In genomic region chr2:119478188-119479065, GRCh38 we compare ENCODE assay signal across 16 cellular contexts. TPM values are rescaled to one million over a fixed set of nuclear protein-coding genes. Genes with fewer than 3 reads are reported as not detected.
DNase-seq lines count a peak whose midpoint lies in the region; ATAC-seq and TF ChIP-seq lines count a peak whose summit lies in the region.
"Had no signal": no experiment of that assay in that cellular context is flagged by ENCODE, and none has a peak within 500 bp of the region (broad histone marks: within the 10 kb centered on the region; RNA-seq: fewer than 3 reads in every experiment).

No MANE protein-coding gene starts in this region.

- peaks cover 52% of the 10 kb centered on the region for H3K4me1 ChIP-seq in body of pancreas
- H3K4me1 ChIP-seq in mesenchymal stem cell (ENCODE audit: control insufficient read depth, insufficient read depth, low read depth, low read length): peaks cover 31% of the 10 kb centered on the region
- H3K4me1 ChIP-seq in testis: peaks cover 8% of the 10 kb centered on the region

- H3K4me3 ChIP-seq in H7 (ENCODE audit: insufficient read depth, low read depth, low read length): no peak overlapping the region
- H3K4me3 ChIP-seq in body of pancreas: no peak overlapping the region
- no peak overlapping the region for H3K4me3 ChIP-seq in mesenchymal stem cell (ENCODE audit: insufficient read depth in 1 of 2, low read depth in 1 of 2, low read length in 2 of 2)
- H3K4me3 ChIP-seq in testis: no peak overlapping the region
- H3K4me3 ChIP-seq: A549, PC-9 had no signal

- H3K4me2 ChIP-seq in mesenchymal stem cell (ENCODE audit: low read length, poor library complexity, severe bottlenecking): no peak overlapping the region
- H3K4me2 ChIP-seq: A549, PC-9 had no signal

- H3K4ac ChIP-seq in mesenchymal stem cell (ENCODE audit: low read depth in 1 of 2, low read length in 2 of 2): no peak overlapping the region

- H3K27ac ChIP-seq in body of pancreas (peak overlapping the region in 3 of 4 donors; percentile 53 to 59 (median 57)), mesenchymal stem cell (ENCODE audit: low read length, poor library complexity, severe bottlenecking) (no peak overlapping the region), testis (no peak overlapping the region)
- H3K27ac ChIP-seq: A549, PC-9 had no signal

- H3K9me3 ChIP-seq in body of pancreas (no peaks in the 10 kb centered on the region), mesenchymal stem cell (ENCODE audit: control insufficient read depth, low read length) (no peaks in the 10 kb centered on the region), testis (no peaks in the 10 kb centered on the region)
- H3K9me3 ChIP-seq: A549 had no signal

- H2BK120ac ChIP-seq in mesenchymal stem cell (ENCODE audit: low read depth, low read length): no peak overlapping the region

- H2BK12ac ChIP-seq in mesenchymal stem cell (ENCODE audit: low read length in 2 of 2): no peak overlapping the region

- ATAC-seq in body of pancreas: no peak
- no peak for ATAC-seq in stimulated activated effector memory CD8-positive, alpha-beta T cell treated with anti-CD3 and anti-CD28 coated beads, Interleukin-12 subunit alpha, Interleukin-12 subunit beta, amount 100 ng/mL, for 72 hours
- ATAC-seq in GM19463 (IDR thresholded peaks at IDR 0.05; ENCODE audit: unreplicated experiment): no peak
- ATAC-seq: A549, Right ventricle myocardium inferior had no signal

- H3K36me3 Mint-ChIP-seq in stimulated activated effector memory CD8-positive, alpha-beta T cell treated with anti-CD3 and anti-CD28 coated beads, Interleukin-12 subunit alpha, Interleukin-12 subunit beta, amount 100 ng/mL, for 72 hours: no peaks in the 10 kb centered on the region

- H3K36me3 ChIP-seq in H7 (replicated peaks; ENCODE audit: control insufficient read depth, insufficient read depth, low read length) (no peaks in the 10 kb centered on the region), body of pancreas (replicated peaks in 1 of 2; ENCODE audit: insufficient read depth in 1 of 2, low read depth in 2 of 2) (no peaks in the 10 kb centered on the region), mesenchymal stem cell (ENCODE audit: control insufficient read depth in 1 of 2, insufficient read depth in 2 of 2, low read depth in 1 of 2, low read length in 2 of 2) (no peaks in the 10 kb centered on the region), testis (ENCODE audit: low read depth, missing control alignments) (no peaks in the 10 kb centered on the region)

- no peaks in the 10 kb centered on the region for H3K79me1 ChIP-seq in mesenchymal stem cell (replicated peaks; ENCODE audit: low read length, poor library complexity, severe bottlenecking)

- H3K18ac ChIP-seq in mesenchymal stem cell (ENCODE audit: low read depth in 1 of 2, low read length in 2 of 2): no peak overlapping the region

- H3K4me3 Mint-ChIP-seq in stimulated activated effector memory CD8-positive, alpha-beta T cell treated with anti-CD3 and anti-CD28 coated beads, Interleukin-12 subunit alpha, Interleukin-12 subunit beta, amount 100 ng/mL, for 72 hours: no peak overlapping the region

- intact Hi-C loops in body of pancreas (cut with DNase I): no loop called here
- intact Hi-C loops in testis (cut with DNase I; ENCODE audit: low total_unique reads): no loop called here

- H2BK5ac ChIP-seq in mesenchymal stem cell (ENCODE audit: low read depth, low read length, poor library complexity, severe bottlenecking): no peak overlapping the region

- H2BK15ac ChIP-seq in mesenchymal stem cell (ENCODE audit: low read depth, poor library complexity, severe bottlenecking): no peak overlapping the region

- H2AK5ac ChIP-seq in mesenchymal stem cell (ENCODE audit: low read length, severe bottlenecking): peak overlapping the region; percentile 21

- 73 to 74% methylated on average over 10 to 13 of the region's 13 CpGs for WGBS in body of pancreas, 2 donors
- WGBS in mesenchymal stem cell: 85% methylated on average over 13 of the region's 13 CpGs
- 88 to 91% methylated on average over 13 of the region's 13 CpGs for WGBS in testis, 2 donors

- TF ChIP-seq CTCF in body of pancreas (IDR thresholded peaks at IDR 0.05): no peak
- TF ChIP-seq CTCF in testis (IDR thresholded peaks at IDR 0.05): no peak

- no peaks in the 10 kb centered on the region for H3K9me3 Mint-ChIP-seq in stimulated activated effector memory CD8-positive, alpha-beta T cell treated with anti-CD3 and anti-CD28 coated beads, Interleukin-12 subunit alpha, Interleukin-12 subunit beta, amount 100 ng/mL, for 72 hours

- H3K27me3 ChIP-seq in H7 (ENCODE audit: control insufficient read depth, insufficient read depth, low read length) (no peaks in the 10 kb centered on the region), body of pancreas (no peaks in the 10 kb centered on the region), mesenchymal stem cell (ENCODE audit: control insufficient read depth in 1 of 2, insufficient read depth in 1 of 2, low read length in 2 of 2) (peaks cover 0 to 74% of the 10 kb centered on the region in 2 experiments), testis (no peaks in the 10 kb centered on the region)

- TF ChIP-seq POLR2A in body of pancreas (IDR thresholded peaks at IDR 0.05) (no peak), testis (IDR thresholded peaks at IDR 0.05) (no peak)

- H3K14ac ChIP-seq in mesenchymal stem cell (ENCODE audit: low read length in 2 of 2): no peak overlapping the region

- H3K23ac ChIP-seq in mesenchymal stem cell (ENCODE audit: low read length in 2 of 2): no peak overlapping the region

- no peak overlapping the region for H3K9ac ChIP-seq in mesenchymal stem cell (ENCODE audit: low read length)

- H3K4me1 Mint-ChIP-seq in stimulated activated effector memory CD8-positive, alpha-beta T cell treated with anti-CD3 and anti-CD28 coated beads, Interleukin-12 subunit alpha, Interleukin-12 subunit beta, amount 100 ng/mL, for 72 hours: peaks cover 5% of the 10 kb centered on the region

- H4K8ac ChIP-seq in mesenchymal stem cell (ENCODE audit: low read length): no peak overlapping the region

- H2AFZ ChIP-seq in mesenchymal stem cell (ENCODE audit: low read depth, low read length): no peak overlapping the region
- H2AFZ ChIP-seq: PC-9 had no signal

- DNase-seq in H7: peak; percentile 5
- DNase-seq in body of pancreas: no peak
- DNase-seq in mesenchymal stem cell: no peak
- DNase-seq in testis: peak; percentile 4
- no peak for DNase-seq in stimulated activated effector memory CD8-positive, alpha-beta T cell treated with anti-CD3 and anti-CD28 coated beads, Interleukin-12 subunit alpha, Interleukin-12 subunit beta, amount 100 ng/mL, for 72 hours (ENCODE audit: low spot score in 2 of 2)
- no peak for DNase-seq in NCI-H524 (lab: John Stamatoyannopoulos, UW)
- DNase-seq: DMS53; HCEC 1CT; NCI-H1436; NCI-H2081; NCI-H526 treated with DMSO at 0.1 percent for 48 hours; NK-92 treated with Interleukin-12 subunit alpha and Interleukin-12 subunit beta, amount 100 ng/mL, for 24 hours; PC-9 had no signal

- H3K27ac Mint-ChIP-seq in stimulated activated effector memory CD8-positive, alpha-beta T cell treated with anti-CD3 and anti-CD28 coated beads, Interleukin-12 subunit alpha, Interleukin-12 subunit beta, amount 100 ng/mL, for 72 hours: no peak overlapping the region

- peak overlapping the region; percentile 11 for H4K91ac ChIP-seq in mesenchymal stem cell (ENCODE audit: low read length)

RNA-seq across cellular contexts. Expression of gene SCTR, which starts 45.9 kb away (rescaled TPM):
- not detected in 2 replicates for total RNA-seq in H7 (2014; rRNA removed; shearing (Covaris generic))
- total RNA-seq in body of pancreas: 100 to 1,000 TPM in 1 of 2 donors, 10 to 100 TPM in 1; 69.0 to 183 TPM
- not detected for polyA plus RNA-seq in mesenchymal stem cell (2013, experiment 1 of 2)
- polyA plus RNA-seq in mesenchymal stem cell (2013, experiment 2 of 2): not detected
- 1 to 10 TPM; 1.1 to 2.0 TPM for total RNA-seq in testis
- polyA plus RNA-seq in testis (ENCODE audit: insufficient read depth, low read depth, low replicate concordance): 6.6 TPM
- total RNA-seq: PC-9 had no signal
- polyA plus RNA-seq: A549 had no signal

RNA-seq across cellular contexts. Expression of gene TMEM37, which starts 46.8 kb away (rescaled TPM):
- 4.2 and 5.0 TPM in 2 replicates for total RNA-seq in H7 (2014; rRNA removed; shearing (Covaris generic))
- 10 to 100 TPM; 19.1 to 22.1 TPM for total RNA-seq in body of pancreas
- 1.3 TPM for polyA plus RNA-seq in mesenchymal stem cell (2013, experiment 1 of 2)
- polyA plus RNA-seq in mesenchymal stem cell (2013, experiment 2 of 2): 1.5 TPM
- total RNA-seq in testis: 10 to 100 TPM in 1 of 2 donors, 1 to 10 TPM in 1; 7.0 to 14.2 TPM
- polyA plus RNA-seq in testis (ENCODE audit: insufficient read depth, low read depth, low replicate concordance): 9.0 TPM

Comparison
In these comparisons a context has a peak if more than half of its experiments do, and no peak if none do; other contexts are left out.
1. DNase-seq: peak in H7 (single experiment) and testis (single experiment); none in body of pancreas (0 of 4), mesenchymal stem cell (single experiment), stimulated activated effector memory CD8-positive, alpha-beta T cell treated with anti-CD3 and anti-CD28 coated beads, Interleukin-12 subunit alpha, Interleukin-12 subunit beta, amount 100 ng/mL, for 72 hours (0 of 2) and NCI-H524 (0 of 2).
2. H3K27ac ChIP-seq: peak in body of pancreas (3 of 4); none in mesenchymal stem cell (single experiment) and testis (0 of 2).
3. RNA of gene SCTR, which starts 45.9 kb away (total RNA-seq): 69.0 to 183 TPM in body of pancreas; 1.1 to 2.0 TPM in testis and not detected in H7; every median in the first group is over 10 times any median in the second.